9 cellular contexts compared by ENCODE assay signal in genomic region chr6:125804264-125804663, GRCh38. TPM values are rescaled to one million over a fixed set of nuclear protein-coding genes. Genes with fewer than 3 reads are reported as not detected.
DNase-seq lines count a peak whose midpoint lies in the region; ATAC-seq and TF ChIP-seq lines count a peak whose summit lies in the region.
"Had no signal": no experiment of that assay in that cellular context is flagged by ENCODE, and none has a peak within 500 bp of the region (broad histone marks: within the 10 kb centered on the region; RNA-seq: fewer than 3 reads in every experiment).

No MANE protein-coding gene starts in this region.

- TF ChIP-seq CTCF in GM12865 (IDR thresholded peaks at IDR 0.05; ENCODE audit: insufficient read depth, low read depth, low read length, missing control alignments) = no peak
- no peak for TF ChIP-seq CTCF in RWPE1 (conservative IDR thresholded peaks at IDR 0.05; ENCODE audit: low read depth)

- H3K4me3 ChIP-seq in GM12865 (ENCODE audit: low read depth, low read length) = no peak overlapping the region
- H3K4me3 ChIP-seq: lower lobe of right lung had no signal

- ATAC-seq in GM19395 (IDR thresholded peaks at IDR 0.05; ENCODE audit: unreplicated experiment) (peak; percentile 62), HG03060 (IDR thresholded peaks at IDR 0.05; ENCODE audit: low read depth, unreplicated experiment) (peak; percentile 46)
- ATAC-seq: lower lobe of right lung had no signal

- DNase-seq in GM12865 (ENCODE audit: low read depth) = peak; percentile 75
- DNase-seq in activated naive CD4-positive, alpha-beta T cell treated with anti-CD3 and anti-CD28 coated beads, Interleukin-2, amount 50 U/mL, for 16 hours = peak; percentile 27
- DNase-seq in HT-29 (ENCODE audit: low spot score) = no peak
- DNase-seq in AG08396 (ENCODE audit: low spot score) = no peak
- no peak for DNase-seq in cerebellar nuclear complex (lab: John Stamatoyannopoulos, UW)
- no peak for DNase-seq in RWPE1 (ENCODE audit: low spot score)
- DNase-seq: lower lobe of right lung had no signal

- POLR2A ChIA-PET in RWPE1 (lab: Yijun Ruan, JAX; ENCODE audit: low non-redundant PET) = no interaction called here

- no peak overlapping the region for H3K27ac ChIP-seq in RWPE1
- H3K27ac ChIP-seq: lower lobe of right lung had no signal

- CTCF ChIA-PET in RWPE1 (lab: Yijun Ruan, JAX) = interaction anchor here (0.6 to 0.7 kb wide), 2 partner anchors 685 to 858 kb away, joined by 3 read pairs; no protein-coding TSS in a partner anchor

RNA-seq across cellular contexts. Expression of gene NCOA7, which starts 13.5 kb away (rescaled TPM):
- total RNA-seq in HT-29 (2014; rRNA removed; shearing (Covaris generic)) = 11.6 and 13.3 TPM in 2 replicates

RNA-seq across cellular contexts. Expression of gene HEY2, which starts 54.8 kb away (rescaled TPM):
- total RNA-seq in HT-29 (2014; rRNA removed; shearing (Covaris generic)) = 0.08 TPM in 1 of 2 replicates, not detected in the other

Comparison
In these comparisons a context has a peak if more than half of its experiments do, and no peak if none do; other contexts are left out.
1. DNase-seq: peak in GM12865 (single experiment) and activated naive CD4-positive, alpha-beta T cell treated with anti-CD3 and anti-CD28 coated beads, Interleukin-2, amount 50 U/mL, for 16 hours (single experiment); none in HT-29 (single experiment), AG08396 (single experiment), cerebellar nuclear complex (0 of 2) and RWPE1 (single experiment).